9 cellular contexts compared by ENCODE assay signal in genomic region chr2:66305714-66306113, GRCh38.
A peak's percentile ranks its signal among the peaks of the same experiment; 100 is the strongest.
DNase-seq lines count a peak whose midpoint lies in the region; ATAC-seq and TF ChIP-seq lines count a peak whose summit lies in the region.
"Had no signal": no experiment of that assay in that cellular context is flagged by ENCODE, and none has a peak within 500 bp of the region (broad histone marks: within the 10 kb centered on the region; RNA-seq: fewer than 3 reads in every experiment).

No MANE protein-coding gene starts in this region.

- intact Hi-C loops in activated CD8-positive, alpha-beta T cell treated with anti-CD3 and anti-CD28 coated beads for 36 hours (cut with micrococcal nuclease) = no loop called here
- intact Hi-C loops in vagina (cut with DNase I) = loop anchor here (10.0 kb wide), 1 partner anchor 279 kb away; no protein-coding TSS in a partner anchor

- peaks cover 14% of the 10 kb centered on the region for H3K4me1 ChIP-seq in vagina

- TF ChIP-seq CTCF in nephron (IDR thresholded peaks at IDR 0.05; ENCODE audit: unreplicated experiment in 3 of 3) (no peak), vagina (IDR thresholded peaks at IDR 0.05) (no peak)
- TF ChIP-seq CTCF in activated CD8-positive, alpha-beta T cell treated with anti-CD3 and anti-CD28 coated beads for 36 hours (IDR thresholded peaks at IDR 0.05) = no peak

- H3K9me3 Mint-ChIP-seq in nephron = peaks cover 20% of the 10 kb centered on the region
- H3K9me3 Mint-ChIP-seq in activated CD8-positive, alpha-beta T cell treated with anti-CD3 and anti-CD28 coated beads for 36 hours = peaks cover 5% of the 10 kb centered on the region
- H3K9me3 Mint-ChIP-seq: activated T-cell treated with anti-CD3 and anti-CD28 coated beads, Interleukin-2, amount 50 U/mL, for 4 hours had no signal

- no peak overlapping the region for H3K27ac ChIP-seq in vagina

- peak overlapping the region; percentile 66 to 84 (median 80) for H3K27ac Mint-ChIP-seq in nephron
- H3K27ac Mint-ChIP-seq in activated CD8-positive, alpha-beta T cell treated with anti-CD3 and anti-CD28 coated beads for 36 hours = no peak overlapping the region

- H3K36me3 ChIP-seq in vagina = no peaks in the 10 kb centered on the region

- CTCF ChIA-PET in activated CD8-positive, alpha-beta T cell treated with anti-CD3 and anti-CD28 coated beads for 36 hours (lab: Charles Lee) = no interaction called here

- ATAC-seq in esophagus mucosa (peak; percentile 67), GM18870 (IDR thresholded peaks at IDR 0.05; ENCODE audit: unreplicated experiment) (no peak), GM21619 (IDR thresholded peaks at IDR 0.05; ENCODE audit: unreplicated experiment) (no peak)
- ATAC-seq in activated CD8-positive, alpha-beta T cell treated with anti-CD3 and anti-CD28 coated beads for 36 hours = no peak
- ATAC-seq: activated T-cell treated with anti-CD3 and anti-CD28 coated beads, Interleukin-2, amount 50 U/mL, for 4 hours had no signal

- no peak for TF ChIP-seq POLR2A in vagina (IDR thresholded peaks at IDR 0.05)

- POLR2A ChIA-PET in activated CD8-positive, alpha-beta T cell treated with anti-CD3 and anti-CD28 coated beads for 36 hours (lab: Charles Lee) = no interaction called here

- H3K27me3 ChIP-seq in vagina = no peaks in the 10 kb centered on the region

- no peak overlapping the region for H3K4me3 ChIP-seq in vagina

- no peaks in the 10 kb centered on the region for H3K36me3 Mint-ChIP-seq in nephron (ENCODE audit: low read depth)
- H3K36me3 Mint-ChIP-seq in activated CD8-positive, alpha-beta T cell treated with anti-CD3 and anti-CD28 coated beads for 36 hours (ENCODE audit: low read depth) = no peaks in the 10 kb centered on the region

- no peaks in the 10 kb centered on the region for H3K9me3 ChIP-seq in vagina

- H3K4me3 Mint-ChIP-seq in nephron = peak overlapping the region in 2 of 3 experiments; percentile 29 to 39
- H3K4me3 Mint-ChIP-seq in activated CD8-positive, alpha-beta T cell treated with anti-CD3 and anti-CD28 coated beads for 36 hours = no peak overlapping the region
- H3K4me3 Mint-ChIP-seq: activated T-cell treated with anti-CD3 and anti-CD28 coated beads, Interleukin-2, amount 50 U/mL, for 4 hours had no signal

- peaks cover 42% of the 10 kb centered on the region for H3K4me1 Mint-ChIP-seq in nephron
- H3K4me1 Mint-ChIP-seq in activated CD8-positive, alpha-beta T cell treated with anti-CD3 and anti-CD28 coated beads for 36 hours (ENCODE audit: low read depth) = no peaks in the 10 kb centered on the region

- DNase-seq in COLO668 (lab: John Stamatoyannopoulos, UW; ENCODE audit: unreplicated experiment) = peak; percentile 80
- DNase-seq in NCI-H2227 treated with DMSO at 0.1 percent for 48 hours (lab: John Stamatoyannopoulos, UW) = peak; percentile 41
- no peak for DNase-seq in activated CD8-positive, alpha-beta T cell treated with anti-CD3 and anti-CD28 coated beads for 36 hours
- DNase-seq in vagina (ENCODE audit: extremely low spot score in 2 of 2) = no peak
- DNase-seq: activated T-cell treated with anti-CD3 and anti-CD28 coated beads, Interleukin-2, amount 50 U/mL, for 4 hours had no signal

- no peaks in the 10 kb centered on the region for H3K27me3 Mint-ChIP-seq in nephron (ENCODE audit: low read depth)
- no peaks in the 10 kb centered on the region for H3K27me3 Mint-ChIP-seq in activated CD8-positive, alpha-beta T cell treated with anti-CD3 and anti-CD28 coated beads for 36 hours

Comparison
In these comparisons a context has a peak if more than half of its experiments do, and no peak if none do; other contexts are left out.
1. DNase-seq: peak in COLO668 (single experiment) and NCI-H2227 treated with DMSO at 0.1 percent for 48 hours (single experiment); none in activated CD8-positive, alpha-beta T cell treated with anti-CD3 and anti-CD28 coated beads for 36 hours (single experiment) and vagina (0 of 2).